In genomic region chr4:10047967-10048366, GRCh38 we compare ENCODE assay signal across 26 cellular contexts.
"Had no signal": no experiment of that assay in that cellular context is flagged by ENCODE, and none has a peak within 500 bp of the region (broad histone marks: within the 10 kb centered on the region; RNA-seq: fewer than 3 reads in every experiment).

No MANE protein-coding gene starts in this region.

- H3K9me3 Mint-ChIP-seq: endodermal cell; neural crest cell; stimulated activated effector memory CD8-positive, alpha-beta T cell treated with anti-CD3 and anti-CD28 coated beads, Interleukin-12 subunit alpha, Interleukin-12 subunit beta, amount 100 ng/mL, for 72 hours had no signal

- ATAC-seq: esophagus mucosa; naive thymus-derived CD4-positive, alpha-beta T cell; psoas muscle; stimulated activated effector memory CD8-positive, alpha-beta T cell treated with anti-CD3 and anti-CD28 coated beads, Interleukin-12 subunit alpha, Interleukin-12 subunit beta, amount 100 ng/mL, for 72 hours; stimulated activated naive CD8-positive, alpha-beta T cell treated with anti-CD3 and anti-CD28 coated beads, Interleukin-15, amount 100 ng/mL, for 72 hours; T-helper 17 cell had no signal

- H3K4me1 ChIP-seq: psoas muscle, sigmoid colon had no signal

- H3K9me3 ChIP-seq: sigmoid colon had no signal

- H3K4me3 Mint-ChIP-seq: activated naive CD4-positive, alpha-beta T cell treated with anti-CD3 and anti-CD28 coated beads, Interleukin-2, amount 10 ng/mL, durations not matched to agents 7 days and 5 days; activated T-helper 1 cell treated with anti-CD3 and anti-CD28 coated beads, Interleukin-12 subunit alpha, Interleukin-12 subunit beta, Interleukin-2, Interleukin-4 antibody, amounts not matched to agents 30 ng/mL and 10 ng/mL and 1 ng/mL, durations not matched to agents 14 hours and 24 hours and 36 hours; endodermal cell; neural crest cell; stimulated activated effector memory CD8-positive, alpha-beta T cell treated with anti-CD3 and anti-CD28 coated beads, Interleukin-12 subunit alpha, Interleukin-12 subunit beta, amount 100 ng/mL, for 72 hours; stimulated activated naive CD8-positive, alpha-beta T cell treated with anti-CD3 and anti-CD28 coated beads, Interleukin-15, amount 100 ng/mL, for 72 hours; T-helper 17 cell had no signal

- H3K4me3 ChIP-seq: psoas muscle, sigmoid colon had no signal

- H3K36me3 ChIP-seq: sigmoid colon had no signal

- H3K36me3 Mint-ChIP-seq: activated naive CD4-positive, alpha-beta T cell treated with anti-CD3 and anti-CD28 coated beads, Interleukin-2, amount 10 ng/mL, durations not matched to agents 7 days and 5 days had no signal

- H3K27ac Mint-ChIP-seq: activated naive CD4-positive, alpha-beta T cell treated with anti-CD3 and anti-CD28 coated beads, Interleukin-2, amount 10 ng/mL, durations not matched to agents 7 days and 5 days; activated T-helper 1 cell treated with anti-CD3 and anti-CD28 coated beads, Interleukin-12 subunit alpha, Interleukin-12 subunit beta, Interleukin-2, Interleukin-4 antibody, amounts not matched to agents 30 ng/mL and 10 ng/mL and 1 ng/mL, durations not matched to agents 14 hours and 24 hours and 36 hours; endodermal cell; naive thymus-derived CD4-positive, alpha-beta T cell; stimulated activated effector memory CD8-positive, alpha-beta T cell treated with anti-CD3 and anti-CD28 coated beads, Interleukin-12 subunit alpha, Interleukin-12 subunit beta, amount 100 ng/mL, for 72 hours; stimulated activated naive CD8-positive, alpha-beta T cell treated with anti-CD3 and anti-CD28 coated beads, Interleukin-15, amount 100 ng/mL, for 72 hours; T-helper 17 cell had no signal

- H3K27ac ChIP-seq: psoas muscle, sigmoid colon had no signal

- H3K9ac ChIP-seq: parathyroid adenoma had no signal

- H3K27me3 Mint-ChIP-seq: activated naive CD4-positive, alpha-beta T cell treated with anti-CD3 and anti-CD28 coated beads, Interleukin-2, amount 10 ng/mL, durations not matched to agents 7 days and 5 days; naive thymus-derived CD4-positive, alpha-beta T cell; stimulated activated naive CD8-positive, alpha-beta T cell treated with anti-CD3 and anti-CD28 coated beads, Interleukin-15, amount 100 ng/mL, for 72 hours; T-helper 17 cell had no signal

- DNase-seq: activated CD4-positive, alpha-beta T cell treated with anti-CD3 and anti-CD28 coated beads, Interleukin-2, amount 50 U/mL, for 1 hour; activated CD4-positive, CD25-positive, alpha-beta regulatory T cell treated with anti-CD3 and anti-CD28 coated beads, Interleukin-2, amount 50 U/mL, for 72 hours; activated effector memory CD4-positive, alpha-beta T cell treated with anti-CD3 and anti-CD28 coated beads, Interleukin-2, amount 50 U/mL, for 16 hours; activated naive CD4-positive, alpha-beta T cell treated with anti-CD3 and anti-CD28 coated beads, Interleukin-2, amount 10 ng/mL, durations not matched to agents 7 days and 5 days; activated T-cell treated with anti-CD3 and anti-CD28 coated beads, Interleukin-2, amount 50 U/mL, for 1 hour; amygdala; central memory CD4-positive, alpha-beta T cell; endodermal cell; foreskin fibroblast; hippocampal formation; midbrain; naive thymus-derived CD4-positive, alpha-beta T cell; occipital lobe; psoas muscle; sigmoid colon; small intestine; stimulated activated CD4-positive, alpha-beta T cell treated with anti-CD3 and anti-CD28 coated beads, Interleukin-4, amount 100 ng/mL, for 24 hours; stimulated activated naive CD8-positive, alpha-beta T cell treated with anti-CD3 and anti-CD28 coated beads, Interleukin-15, amount 100 ng/mL, for 72 hours; substantia nigra; T-helper 17 cell; T1000 had no signal

- H3K27me3 ChIP-seq: sigmoid colon had no signal
